7 cellular contexts compared by ENCODE assay signal in the genomic region with DNA sequence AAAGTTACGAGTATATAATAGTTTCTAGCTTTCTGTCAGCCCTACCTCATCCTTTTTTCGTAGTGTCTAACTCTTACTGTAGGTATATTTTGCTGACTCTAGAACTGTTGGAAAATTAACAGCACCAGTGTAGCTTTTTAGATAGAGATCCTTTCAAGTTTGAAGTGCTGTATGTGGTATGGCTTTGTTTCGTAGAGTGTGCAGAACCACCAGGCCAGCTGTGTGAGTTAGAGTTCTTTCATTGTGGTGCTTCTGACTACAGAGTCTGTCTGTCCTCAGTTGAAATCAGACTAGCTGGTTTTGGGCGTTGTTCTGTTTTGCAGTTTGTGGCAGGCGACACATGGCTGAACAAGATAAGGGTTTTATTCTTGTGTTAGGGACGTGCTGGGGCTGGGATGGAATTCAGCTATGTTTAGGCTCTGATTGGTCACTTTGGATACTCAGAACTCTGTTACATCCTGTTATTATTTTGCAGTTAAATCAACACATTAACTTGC. TPM values are rescaled to one million over a fixed set of nuclear protein-coding genes. Genes with fewer than 3 reads are reported as not detected.
DNase-seq lines count a peak whose midpoint lies in the region; ATAC-seq, FAIRE-seq and TF ChIP-seq lines count a peak whose summit lies in the region.

No MANE protein-coding gene starts in this region.

- POLR2A ChIA-PET in K562 (lab: Yijun Ruan, JAX) = interaction anchor here (0.5 to 2.9 kb wide), 12 partner anchors 9 to 182 kb away, joined by 3 to 17 read pairs (median 4); a partner anchor contains a TSS

- DNase-seq in K562 (ENCODE audit: extremely low read depth in 1 of 4, low spot score in 3 of 4) = peak; percentile 64 to 94 (median 78)
- DNase-seq in kidney tubule cell (ENCODE audit: low spot score) = peak; percentile 31
- peak in 28 of 49 donors; percentile 8 to 75 (median 32) for DNase-seq in substantia nigra (lab: John Stamatoyannopoulos, UW)
- DNase-seq in dedifferentiated amniotic fluid mesenchymal stem cell (ENCODE audit: extremely low spot score) = no peak
- DNase-seq in NCI-H345 treated with DMSO at 0.1 percent for 48 hours (lab: John Stamatoyannopoulos, UW; ENCODE audit: unreplicated experiment) = no peak

- in situ Hi-C loops in K562 (cut with MboI) = loop anchor here (5.0 kb wide), 1 partner anchor 163 kb away; no protein-coding TSS in a partner anchor

- no TSS peak for BruUV-seq in K562 (replicated peaks; lab: Mats Ljungman, UMichigan)

- peaks cover 81% of the 10 kb centered on the region for H3K79me2 ChIP-seq in K562 (ENCODE audit: control insufficient read depth, insufficient read depth, low read length)

- H4K20me1 ChIP-seq in K562 (replicated peaks; ENCODE audit: control insufficient read depth, insufficient read depth, low read length) = peaks cover 14% of the 10 kb centered on the region; the same call in 1 of the 2 replicates

- H3K4me3 ChIP-seq in HUES64 (ENCODE audit: low read length) = peak overlapping the region; percentile 34
- H3K4me3 ChIP-seq in K562 = peak overlapping the region; percentile 72; the same call in 1 of the 2 replicates

- intact Hi-C loops in K562 (cut with micrococcal nuclease) = loop anchor here (5.0 to 10.0 kb wide), 3 partner anchors 48 to 345 kb away; no protein-coding TSS in a partner anchor

- no peak overlapping the region for H2AFZ ChIP-seq in K562 (ENCODE audit: low read depth, low read length)

- no peaks in the 10 kb centered on the region for H3K36me3 ChIP-seq in HUES64 (ENCODE audit: insufficient read depth, low read length)
- H3K36me3 ChIP-seq in K562 (ENCODE audit: control insufficient read depth, insufficient read depth, low read length) = no peaks in the 10 kb centered on the region

- H3K9me3 ChIP-seq in HUES64 (ENCODE audit: insufficient read depth, low read depth, low read length) (no peaks in the 10 kb centered on the region), K562 (replicated peaks; ENCODE audit: control insufficient read depth, insufficient read depth, low read depth, low read length) (no peaks in the 10 kb centered on the region)

- TF ChIP-seq CTCF in K562 (IDR thresholded peaks at IDR 0.05 in 2 of 3, conservative IDR thresholded peaks at IDR 0.05 in 1 of 3; ENCODE audit: insufficient read depth in 2 of 3, low read depth in 1 of 3, low read length in 3 of 3) = no peak

- H3K4me1 ChIP-seq in HUES64 (ENCODE audit: insufficient read depth, low read length) (peaks cover 38% of the 10 kb centered on the region), K562 (replicated peaks in 1 of 2; ENCODE audit: control insufficient read depth in 2 of 2, insufficient read depth in 2 of 2, low read length in 2 of 2) (peaks cover 18 to 38% of the 10 kb centered on the region in 2 experiments; a peak in 4 of 5 replicates)

- peak; percentile 96 for TF ChIP-seq EP300 in K562 (IDR thresholded peaks at IDR 0.05; ENCODE audit: low read length)

- TF ChIP-seq POLR2A in K562 (conservative IDR thresholded peaks at IDR 0.05) = peak; percentile 71

- FAIRE-seq in K562 (lab: Jason Lieb, UNC) = peak; percentile 99

- ATAC-seq in K562 (peak; percentile 77), HG02852 (IDR thresholded peaks at IDR 0.05; ENCODE audit: unreplicated experiment) (no peak)

- no peak overlapping the region for H3K9ac ChIP-seq in HUES64 (ENCODE audit: low read depth, low read length)
- peak overlapping the region in 1 of 2 experiments; percentile 85; a peak in 2 of 4 replicates for H3K9ac ChIP-seq in K562 (ENCODE audit: insufficient read depth in 1 of 2, low read depth in 2 of 2, low read length in 2 of 2)

- H3K27me3 ChIP-seq in HUES64 (ENCODE audit: insufficient read depth, low read length) = no peaks in the 10 kb centered on the region
- no peaks in the 10 kb centered on the region for H3K27me3 ChIP-seq in K562 (ENCODE audit: control insufficient read depth in 2 of 2, insufficient read depth in 2 of 2, low read length in 2 of 2)

- WGBS in HUES64 = 69% methylated on average over 6 of the region's 6 CpGs
- 5% methylated on average over 6 of the region's 6 CpGs for WGBS in K562 (ENCODE audit: insufficient coverage, low coverage, missing lambda C conversion rate)

- H3K4me2 ChIP-seq in K562 (ENCODE audit: insufficient read depth, low read length) = peak overlapping the region; percentile 68

- H3K9me1 ChIP-seq in K562 (ENCODE audit: control insufficient read depth, insufficient read depth, low read length) = no peaks in the 10 kb centered on the region

- H3K27ac ChIP-seq in HUES64 (ENCODE audit: low read depth, low read length) (no peak overlapping the region), K562 (ENCODE audit: extremely low read depth, low read depth, low read length) (peak overlapping the region; percentile 84), substantia nigra (ENCODE audit: low read depth, low read length, poor library complexity, severe bottlenecking) (no peak overlapping the region)

- TF ChIP-seq RAD21 in K562 (CRISPR knock-in tag; conservative IDR thresholded peaks at IDR 0.05 in 1 of 2, IDR thresholded peaks at IDR 0.05 in 1 of 2) = 0 out of 4 replicates have a peak, but pooled peaks have one; percentile 8 to 31

- CTCF ChIA-PET in K562 (lab: Yijun Ruan, JAX; ENCODE audit: low intra/inter-chr PET ratio) = no interaction called here

TF ChIP-seq in K562, 482 proteins besides CTCF, POLR2A, EP300 and RAD21 (continues in another document):
- TF ChIP-seq, protein P1, sequence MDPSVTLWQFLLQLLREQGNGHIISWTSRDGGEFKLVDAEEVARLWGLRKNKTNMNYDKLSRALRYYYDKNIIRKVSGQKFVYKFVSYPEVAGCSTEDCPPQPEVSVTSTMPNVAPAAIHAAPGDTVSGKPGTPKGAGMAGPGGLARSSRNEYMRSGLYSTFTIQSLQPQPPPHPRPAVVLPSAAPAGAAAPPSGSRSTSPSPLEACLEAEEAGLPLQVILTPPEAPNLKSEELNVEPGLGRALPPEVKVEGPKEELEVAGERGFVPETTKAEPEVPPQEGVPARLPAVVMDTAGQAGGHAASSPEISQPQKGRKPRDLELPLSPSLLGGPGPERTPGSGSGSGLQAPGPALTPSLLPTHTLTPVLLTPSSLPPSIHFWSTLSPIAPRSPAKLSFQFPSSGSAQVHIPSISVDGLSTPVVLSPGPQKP (CRISPR knock-in tag; IDR thresholded peaks at IDR 0.05) = no peak
- TF ChIP-seq FOXM1 (IDR thresholded peaks at IDR 0.05; ENCODE audit: low read depth) (peak; percentile 85), FOXM1 (CRISPR knock-in tag; IDR thresholded peaks at IDR 0.05; ENCODE audit: low read depth) (no peak), JUN (IDR thresholded peaks at IDR 0.05; ENCODE audit: borderline replicate concordance, low read depth, low read length) (peak; percentile 46; the same call in 1 of the 2 replicates), JUN (CRISPR knock-in tag; IDR thresholded peaks at IDR 0.05; ENCODE audit: borderline replicate concordance) (no peak), PCBP2 (IDR thresholded peaks at IDR 0.05; ENCODE audit: low read depth, low read length, poor library complexity, severe bottlenecking) (no peak), ZC3H4 (CRISPR knock-in tag; IDR thresholded peaks at IDR 0.05; ENCODE audit: borderline replicate concordance) (no peak), FOSL1 (tag; conservative IDR thresholded peaks at IDR 0.05) (peak; percentile 38; the same call in 1 of the 2 replicates), MYNN (IDR thresholded peaks at IDR 0.05) (peak; percentile 83), MYNN (CRISPR knock-in tag; IDR thresholded peaks at IDR 0.05) (no peak), FOXJ2 (tag; IDR thresholded peaks at IDR 0.05) (peak; percentile 59; the same call in 1 of the 2 replicates)

RNA-seq across cellular contexts. Expression of a gene that starts 3.2 kb away (rescaled TPM):
- polyA plus RNA-seq in HUES64 (2013, experiment 1 of 2) = 12.8 TPM
- 16.0 TPM for polyA plus RNA-seq in HUES64 (2013, experiment 2 of 2)
- 78.5 and 317 TPM in 2 replicates for total RNA-seq in K562 (2011; cell fraction: chromatin; rRNA removed; ENCODE audit: low replicate concordance)
- total RNA-seq in K562 (2011; cell fraction: nucleolus; rRNA removed) = 35.7 and 50.3 TPM in 2 replicates
- total RNA-seq in K562 (2011; cell fraction: nucleoplasm; rRNA removed) = 118 and 168 TPM in 2 replicates
- 25.6 and 29.5 TPM in 2 replicates for total RNA-seq in K562 (2014; rRNA removed)
- 51.7 and 61.3 TPM in 2 replicates for total RNA-seq in K562 (2014; rRNA removed; fragmentation: Illumina TruSeq; extraction: Trizol)
- total RNA-seq in K562 (2015; rRNA removed; fragmentation: Illumina TruSeq; extraction: Trizol) = 43.6 and 47.0 TPM in 2 replicates
- total RNA-seq in K562 (2021) = 39.9 and 44.6 TPM in 2 replicates
- polyA plus RNA-seq in K562 (2011; rRNA removed) = 13.5 and 27.1 TPM in 2 replicates
- 7.2 and 10.3 TPM in 2 replicates for polyA plus RNA-seq in K562 (2011; cell fraction: cytosol; rRNA removed)
- polyA plus RNA-seq in K562 (2011; cell fraction: nucleus; rRNA removed) = 20.7 and 25.6 TPM in 2 replicates
- 22.6 and 24.8 TPM in 2 replicates for polyA plus RNA-seq in K562 (2012)
- polyA plus RNA-seq in K562 (2014; fragmentation: Illumina TruSeq; extraction: Trizol) = 29.9 and 32.6 TPM in 2 replicates
- polyA plus RNA-seq in K562 (2014; fragmentation: Nextera tagmentation; extraction: Ambion mirVana) = 1 to 10 TPM; 3.5 to 4.6 TPM
- 17.8 and 19.3 TPM in 2 replicates for polyA plus RNA-seq in K562 (2014; rRNA removed)
- polyA minus RNA-seq in K562 (2011; rRNA and poly(A)+ RNA removed) = 104 and 139 TPM in 2 replicates
- 29.9 and 49.9 TPM in 2 replicates for polyA minus RNA-seq in K562 (2011; cell fraction: cytosol; rRNA and poly(A)+ RNA removed)
- 49.0 and 56.1 TPM in 2 replicates for polyA minus RNA-seq in K562 (2011; cell fraction: nucleus; rRNA and poly(A)+ RNA removed)

RNA-seq across cellular contexts. Expression of a gene that starts 14.3 kb away (rescaled TPM):
- 6.8 TPM for polyA plus RNA-seq in HUES64 (2013, experiment 1 of 2)
- 6.1 TPM for polyA plus RNA-seq in HUES64 (2013, experiment 2 of 2)
- total RNA-seq in K562 (2011; cell fraction: chromatin; rRNA removed; ENCODE audit: low replicate concordance) = 7.0 and 10.5 TPM in 2 replicates
- 2.7 and 3.4 TPM in 2 replicates for total RNA-seq in K562 (2011; cell fraction: nucleolus; rRNA removed)
- total RNA-seq in K562 (2011; cell fraction: nucleoplasm; rRNA removed) = 6.2 and 10.2 TPM in 2 replicates
- total RNA-seq in K562 (2014; rRNA removed) = 1.3 TPM in 2 replicates
- total RNA-seq in K562 (2014; rRNA removed; fragmentation: Illumina TruSeq; extraction: Trizol) = 1.7 and 1.9 TPM in 2 replicates
- total RNA-seq in K562 (2015; rRNA removed; fragmentation: Illumina TruSeq; extraction: Trizol) = 0.75 and 0.94 TPM in 2 replicates
- total RNA-seq in K562 (2021) = 1.3 and 1.4 TPM in 2 replicates
- 4.8 and 5.1 TPM in 2 replicates for polyA plus RNA-seq in K562 (2011; rRNA removed)
- polyA plus RNA-seq in K562 (2011; cell fraction: cytosol; rRNA removed) = 2.1 and 4.5 TPM in 2 replicates
- polyA plus RNA-seq in K562 (2011; cell fraction: nucleus; rRNA removed) = 7.0 and 8.1 TPM in 2 replicates
- polyA plus RNA-seq in K562 (2012) = 1.0 and 2.1 TPM in 2 replicates
- polyA plus RNA-seq in K562 (2014; fragmentation: Illumina TruSeq; extraction: Trizol) = 1.3 and 1.8 TPM in 2 replicates
- polyA plus RNA-seq in K562 (2014; fragmentation: Nextera tagmentation; extraction: Ambion mirVana) = 1 to 10 TPM; 1.6 to 1.7 TPM
- polyA plus RNA-seq in K562 (2014; rRNA removed) = 1.5 and 1.8 TPM in 2 replicates
- 2.9 and 3.4 TPM in 2 replicates for polyA minus RNA-seq in K562 (2011; rRNA and poly(A)+ RNA removed)
- polyA minus RNA-seq in K562 (2011; cell fraction: cytosol; rRNA and poly(A)+ RNA removed) = 1.2 and 2.9 TPM in 2 replicates
- 1.9 and 3.1 TPM in 2 replicates for polyA minus RNA-seq in K562 (2011; cell fraction: nucleus; rRNA and poly(A)+ RNA removed)

Comparison
In these comparisons a context has a peak if more than half of its experiments do, and no peak if none do; other contexts are left out.
1. DNase-seq: peak in K562 (4 of 4), kidney tubule cell (single experiment) and substantia nigra (28 of 49); none in dedifferentiated amniotic fluid mesenchymal stem cell (single experiment) and NCI-H345 treated with DMSO at 0.1 percent for 48 hours (single experiment).